In genomic region chr17:58303981-58304734, GRCh38 we compare ENCODE assay signal across 8 cellular contexts. TPM values are rescaled to one million over a fixed set of nuclear protein-coding genes. Genes with fewer than 3 reads are reported as not detected.
A peak's percentile ranks its signal among the peaks of the same experiment; 100 is the strongest.
DNase-seq lines count a peak whose midpoint lies in the region; ATAC-seq and TF ChIP-seq lines count a peak whose summit lies in the region.

No MANE protein-coding gene starts in this region.

- H3K27me3 Mint-ChIP-seq in dendritic cell treated with granulocyte-macrophage colony-stimulating factor and Interleukin-4, amounts not matched to agents 40 ng/mL and 50 ng/mL, for 4 days, result peaks cover 27% of the 10 kb centered on the region
- no peaks in the 10 kb centered on the region for H3K27me3 Mint-ChIP-seq in memory B cell

- H3K36me3 Mint-ChIP-seq in dendritic cell treated with granulocyte-macrophage colony-stimulating factor and Interleukin-4, amounts not matched to agents 40 ng/mL and 50 ng/mL, for 4 days (ENCODE audit: low read depth), result no peaks in the 10 kb centered on the region
- H3K36me3 Mint-ChIP-seq in memory B cell, result peaks cover 2% of the 10 kb centered on the region

- peaks cover 79% of the 10 kb centered on the region for H3K4me1 Mint-ChIP-seq in dendritic cell treated with granulocyte-macrophage colony-stimulating factor and Interleukin-4, amounts not matched to agents 40 ng/mL and 50 ng/mL, for 4 days (ENCODE audit: low read depth)
- H3K4me1 Mint-ChIP-seq in memory B cell, result peaks cover 9% of the 10 kb centered on the region

- peak overlapping the region; percentile 60 for H3K4me2 ChIP-seq in BLaER1

- TF ChIP-seq CTCF in stomach (IDR thresholded peaks at IDR 0.05), result peak in 4 of 7 experiments; percentile 56 to 74 (median 63)

- no peak for TF ChIP-seq EP300 in stomach (IDR thresholded peaks at IDR 0.05)

- H4K20me1 ChIP-seq in BLaER1, result no peaks in the 10 kb centered on the region

- H3K4me3 Mint-ChIP-seq in dendritic cell treated with granulocyte-macrophage colony-stimulating factor and Interleukin-4, amounts not matched to agents 40 ng/mL and 50 ng/mL, for 4 days, result no peak overlapping the region
- H3K4me3 Mint-ChIP-seq in memory B cell, result no peak overlapping the region

- ATAC-seq in GM21717 (IDR thresholded peaks at IDR 0.05; ENCODE audit: unreplicated experiment), result peak; percentile 68
- peak; percentile 85 for ATAC-seq in memory B cell (ENCODE audit: low read depth)
- no peak for ATAC-seq in GM21367 (IDR thresholded peaks at IDR 0.05; ENCODE audit: unreplicated experiment)

- DNase-seq in NCI-H2171 treated with DMSO at 0.1 percent for 48 hours (lab: John Stamatoyannopoulos, UW) (peak; percentile 98), memory B cell (ENCODE audit: low spot score in 2 of 2) (peak; percentile 53 to 56), stomach (peak; percentile 52)
- DNase-seq in activated CD4-positive, alpha-beta T cell treated with anti-CD3 and anti-CD28 coated beads for 24 hours (ENCODE audit: low read depth in 2 of 2), result peak; percentile 39 to 47

- intact Hi-C loops in dendritic cell treated with granulocyte-macrophage colony-stimulating factor and Interleukin-4, amounts not matched to agents 40 ng/mL and 50 ng/mL, for 4 days (cut with micrococcal nuclease), result no loop called here
- intact Hi-C loops in stomach (cut with DNase I; ENCODE audit: low total_unique reads), result no loop called here

- no peak for TF ChIP-seq POLR2A in stomach (IDR thresholded peaks at IDR 0.05)

- peaks cover 73% of the 10 kb centered on the region for H3K36me3 ChIP-seq in BLaER1
- peaks cover 0 to 29% (median 8%) of the 10 kb centered on the region in 4 donors for H3K36me3 ChIP-seq in stomach

- H3K9ac ChIP-seq in BLaER1, result no peak overlapping the region

- H3K27me3 ChIP-seq in BLaER1 (no peaks in the 10 kb centered on the region), stomach (no peaks in the 10 kb centered on the region)

- H3K27ac Mint-ChIP-seq in dendritic cell treated with granulocyte-macrophage colony-stimulating factor and Interleukin-4, amounts not matched to agents 40 ng/mL and 50 ng/mL, for 4 days, result peak overlapping the region; percentile 27
- H3K27ac Mint-ChIP-seq in memory B cell, result no peak overlapping the region

- H3K9me3 ChIP-seq in BLaER1, result no peaks in the 10 kb centered on the region
- H3K9me3 ChIP-seq in stomach, result no peaks in the 10 kb centered on the region

- H3K27ac ChIP-seq in BLaER1, result peak overlapping the region; percentile 58
- H3K27ac ChIP-seq in stomach, result no peak overlapping the region

- H3K9me3 Mint-ChIP-seq in dendritic cell treated with granulocyte-macrophage colony-stimulating factor and Interleukin-4, amounts not matched to agents 40 ng/mL and 50 ng/mL, for 4 days, result no peaks in the 10 kb centered on the region
- H3K9me3 Mint-ChIP-seq in memory B cell, result no peaks in the 10 kb centered on the region

- H3K4me3 ChIP-seq in BLaER1 (no peak overlapping the region), stomach (no peak overlapping the region)

- H3K4me1 ChIP-seq in BLaER1 (peaks cover 32% of the 10 kb centered on the region), stomach (peaks cover 0 to 8% (median 0%) of the 10 kb centered on the region in 4 donors)

- WGBS in stomach, 5 donors, result 41 to 54% (median 43%) methylated on average over 9 to 10 of the region's 10 CpGs

RNA-seq across cellular contexts. Expression of gene MPO, which starts 23.4 kb away (rescaled TPM):
- 1 to 10 TPM in 1 of 5 donors, not detected in 4; 7.7 TPM for total RNA-seq in stomach
- polyA plus RNA-seq in stomach, result under 1 TPM in 2 of 3 donors, not detected in 1; 0.03 to 0.46 TPM

RNA-seq across cellular contexts. Expression of gene TSPOAP1, which starts 24.4 kb away (rescaled TPM):
- total RNA-seq in stomach, result 10 to 100 TPM in 3 of 5 donors, 1 to 10 TPM in 1, not detected in 1; 9.0 to 68.8 (median 16.3) TPM
- polyA plus RNA-seq in stomach, result 10 to 100 TPM in 1 of 3 donors, 1 to 10 TPM in 2; 6.5 to 26.0 (median 8.9) TPM

RNA-seq across cellular contexts. Expression of gene SUPT4H1, which starts 47.8 kb away (rescaled TPM):
- 10 to 100 TPM in 3 of 5 donors, 1 to 10 TPM in 2; 6.7 to 51.1 (median 23.3) TPM for total RNA-seq in stomach
- 10 to 100 TPM; 68.9 to 80.9 (median 78.2) TPM for polyA plus RNA-seq in stomach

Comparison
In these comparisons a context has a peak if more than half of its experiments do, and no peak if none do; other contexts are left out.
1. DNase-seq: peak in every context shown above with its lines; median percentile 98 in NCI-H2171 treated with DMSO at 0.1 percent for 48 hours; 54 in memory B cell; 52 in stomach; 43 in activated CD4-positive, alpha-beta T cell treated with anti-CD3 and anti-CD28 coated beads for 24 hours.